In genomic region chr16:64365448-64365858, GRCh38 we compare ENCODE assay signal across 16 cellular contexts.
A peak's percentile ranks its signal among the peaks of the same experiment; 100 is the strongest.
DNase-seq lines count a peak whose midpoint lies in the region; ATAC-seq lines count a peak whose summit lies in the region.
"Had no signal": no experiment of that assay in that cellular context is flagged by ENCODE, and none has a peak within 500 bp of the region (broad histone marks: within the 10 kb centered on the region; RNA-seq: fewer than 3 reads in every experiment).

No MANE protein-coding gene starts in this region.

- DNase-seq in Karpas-422 (no peak), adipocyte (ENCODE audit: low read depth) (peak; percentile 54), fibroblast of peridontal ligament (ENCODE audit: extremely low read depth) (peak; percentile 56), hypothalamus (lab: John Stamatoyannopoulos, UW) (no peak), DMS79 treated with DMSO at 0.1 percent for 48 hours (lab: John Stamatoyannopoulos, UW) (no peak)
- DNase-seq: CD4-positive, CD25-positive, alpha-beta regulatory T cell; COR-L47; DMS 273 treated with DMSO at 0.1 percent for 48 hours; NCI-H1105 treated with DMSO at 0.1 percent for 48 hours; NCI-H1694 treated with DMSO at 0.1 percent for 48 hours; Right ventricle myocardium superior had no signal

- no peaks in the 10 kb centered on the region for H4K20me1 ChIP-seq in Karpas-422 (ENCODE audit: insufficient read depth, low read depth, low read length)

- ATAC-seq in HG03520 (IDR thresholded peaks at IDR 0.05; ENCODE audit: unreplicated experiment) (no peak), HG02938 (IDR thresholded peaks at IDR 0.05; ENCODE audit: unreplicated experiment) (no peak)
- ATAC-seq: GM12878 had no signal

- peak overlapping the region; percentile 5; the same call in 1 of the 2 replicates for H3K27ac ChIP-seq in ACC112 (ENCODE audit: low read depth, low read length)
- no peak overlapping the region for H3K27ac ChIP-seq in Karpas-422 (ENCODE audit: low read length)
- H3K27ac ChIP-seq: 22Rv1 had no signal

- H3K4me1 ChIP-seq in ACC112 (ENCODE audit: control insufficient read depth, insufficient read depth, low read length, unreplicated experiment): peaks cover 43% of the 10 kb centered on the region
- H3K4me1 ChIP-seq in Karpas-422 (ENCODE audit: low read length): peaks cover 5% of the 10 kb centered on the region; the same call in 1 of the 2 replicates
- peaks cover 39% of the 10 kb centered on the region for H3K4me1 ChIP-seq in adipocyte (ENCODE audit: control insufficient read depth, insufficient read depth, low read length)

- H3K9ac ChIP-seq in Karpas-422 (ENCODE audit: low read length): no peak overlapping the region
- H3K9ac ChIP-seq in adipocyte (ENCODE audit: low read length): no peak overlapping the region

- H3K79me2 ChIP-seq in ACC112 (ENCODE audit: control insufficient read depth, insufficient read depth, low read length, unreplicated experiment): no peaks in the 10 kb centered on the region
- no peaks in the 10 kb centered on the region for H3K79me2 ChIP-seq in Karpas-422 (ENCODE audit: low read length)

- H3K4me2 ChIP-seq in Karpas-422 (ENCODE audit: low read depth, low read length, poor library complexity, severe bottlenecking): no peak overlapping the region

- H2AFZ ChIP-seq in ACC112 (ENCODE audit: low read length, unreplicated experiment): peak overlapping the region; percentile 12
- 0 out of 2 replicates have a peak overlapping the region, but pooled peaks have one; percentile 56 for H2AFZ ChIP-seq in Karpas-422 (ENCODE audit: low read length)

- no peaks in the 10 kb centered on the region for H3K36me3 ChIP-seq in ACC112 (ENCODE audit: insufficient read depth, low read length)
- no peaks in the 10 kb centered on the region for H3K36me3 ChIP-seq in Karpas-422 (ENCODE audit: insufficient read depth, low read length)
- H3K36me3 ChIP-seq in adipocyte (ENCODE audit: control insufficient read depth, insufficient read depth, low read length, severe bottlenecking): no peaks in the 10 kb centered on the region

- H3K9me3 ChIP-seq in Karpas-422 (ENCODE audit: low read length) (no peaks in the 10 kb centered on the region), adipocyte (ENCODE audit: control insufficient read depth, low read length) (no peaks in the 10 kb centered on the region)

- H3K9me2 ChIP-seq in Karpas-422 (replicated peaks; ENCODE audit: insufficient read depth, low read length): 0 out of 2 replicates have a peak, but pooled peaks cover 6% of the 10 kb centered on the region

- no peaks in the 10 kb centered on the region for H3K27me3 ChIP-seq in ACC112 (ENCODE audit: insufficient read depth, low read length)
- H3K27me3 ChIP-seq in Karpas-422 (ENCODE audit: low read length): no peaks in the 10 kb centered on the region
- H3K27me3 ChIP-seq in adipocyte (replicated peaks; ENCODE audit: control insufficient read depth, insufficient read depth, low read length): no peaks in the 10 kb centered on the region

- H3K4me3 ChIP-seq in ACC112 (ENCODE audit: low read depth, low read length) (no peak overlapping the region), Karpas-422 (ENCODE audit: low read length) (no peak overlapping the region), adipocyte (ENCODE audit: low read length) (no peak overlapping the region)
- H3K4me3 ChIP-seq: GM12878 had no signal

Comparison
In these comparisons a context has a peak if more than half of its experiments do, and no peak if none do; other contexts are left out.
1. DNase-seq: peak in adipocyte (single experiment) and fibroblast of peridontal ligament (single experiment); none in Karpas-422 (single experiment), hypothalamus (0 of 51) and DMS79 treated with DMSO at 0.1 percent for 48 hours (single experiment).